2 cellular contexts compared by ENCODE assay signal in genomic region chr14:79586401-79586800, GRCh38.
TF ChIP-seq lines count a peak whose summit lies in the region.

No MANE protein-coding gene starts in this region.

TF ChIP-seq in IMR-90, 13 proteins besides CTCF, POLR2A, EP300 and RAD21:
- TF ChIP-seq BHLHE40 (IDR thresholded peaks at IDR 0.05; ENCODE audit: low read depth, low read length) (no peak), MXI1 (IDR thresholded peaks at IDR 0.05; ENCODE audit: borderline replicate concordance, low read depth, low read length) (no peak), SMC3 (IDR thresholded peaks at IDR 0.05; ENCODE audit: low read depth, low read length) (no peak), MAFK (IDR thresholded peaks at IDR 0.05; ENCODE audit: low read depth, low read length) (no peak), RCOR1 (IDR thresholded peaks at IDR 0.05; ENCODE audit: insufficient replicate concordance, low read length) (no peak), CHD1 (IDR thresholded peaks at IDR 0.05; ENCODE audit: low read depth, low read length) (no peak), USF2 (IDR thresholded peaks at IDR 0.05; ENCODE audit: low read depth, low read length) (no peak), CEBPB (IDR thresholded peaks at IDR 0.05; ENCODE audit: low read depth, low read length) (no peak), NFE2L2 (IDR thresholded peaks at IDR 0.05; ENCODE audit: low read depth, low read length) (no peak), MAZ (IDR thresholded peaks at IDR 0.05; ENCODE audit: borderline replicate concordance, low read depth, low read length) (no peak), RFX5 (IDR thresholded peaks at IDR 0.05; ENCODE audit: low read depth, low read length) (no peak), FOS (IDR thresholded peaks at IDR 0.05; ENCODE audit: low read depth, low read length) (no peak)
- TF ChIP-seq, protein P1, sequence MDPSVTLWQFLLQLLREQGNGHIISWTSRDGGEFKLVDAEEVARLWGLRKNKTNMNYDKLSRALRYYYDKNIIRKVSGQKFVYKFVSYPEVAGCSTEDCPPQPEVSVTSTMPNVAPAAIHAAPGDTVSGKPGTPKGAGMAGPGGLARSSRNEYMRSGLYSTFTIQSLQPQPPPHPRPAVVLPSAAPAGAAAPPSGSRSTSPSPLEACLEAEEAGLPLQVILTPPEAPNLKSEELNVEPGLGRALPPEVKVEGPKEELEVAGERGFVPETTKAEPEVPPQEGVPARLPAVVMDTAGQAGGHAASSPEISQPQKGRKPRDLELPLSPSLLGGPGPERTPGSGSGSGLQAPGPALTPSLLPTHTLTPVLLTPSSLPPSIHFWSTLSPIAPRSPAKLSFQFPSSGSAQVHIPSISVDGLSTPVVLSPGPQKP (IDR thresholded peaks at IDR 0.05; ENCODE audit: borderline replicate concordance, low read depth, low read length): no peak

TF ChIP-seq in SK-N-SH, 30 proteins besides CTCF, POLR2A, EP300 and RAD21:
- TF ChIP-seq SIN3A (IDR thresholded peaks at IDR 0.05; ENCODE audit: borderline replicate concordance, low read depth, low read length) (no peak), MXI1 (IDR thresholded peaks at IDR 0.05; ENCODE audit: low read depth, low read length) (no peak), POLR2AphosphoS5 (IDR thresholded peaks at IDR 0.05; ENCODE audit: low read depth, low read length) (no peak), TEAD4 (IDR thresholded peaks at IDR 0.05; ENCODE audit: borderline replicate concordance, insufficient read depth) (no peak), FOXM1 (IDR thresholded peaks at IDR 0.05; ENCODE audit: low read depth) (no peak)
